Comparison of ENCODE assay signal across 16 cellular contexts in genomic region chr3:10390641-10391373, GRCh38.
"Had no signal": no experiment of that assay in that cellular context is flagged by ENCODE, and none has a peak within 500 bp of the region (broad histone marks: within the 10 kb centered on the region; RNA-seq: fewer than 3 reads in every experiment).

No MANE protein-coding gene starts in this region.

- H3K4me1 Mint-ChIP-seq: neural crest cell had no signal

- H3K9me3 ChIP-seq: colonic mucosa had no signal

- H3K27ac ChIP-seq: colonic mucosa, gastroesophageal sphincter, left ventricle myocardium inferior, ovary had no signal

- ATAC-seq: gastroesophageal sphincter, WTC11 had no signal

- H3K4me3 Mint-ChIP-seq: activated CD4-positive, alpha-beta T cell treated with anti-CD3 and anti-CD28 coated beads, Interleukin-2, amount 10 ng/mL, durations not matched to agents 24 days and 14 days; activated naive CD4-positive, alpha-beta T cell treated with anti-CD3 and anti-CD28 coated beads, Interleukin-2, amount 10 ng/mL, durations not matched to agents 7 days and 5 days; neural crest cell; WTC11 had no signal

- H3K9me3 Mint-ChIP-seq: activated CD4-positive, alpha-beta T cell treated with anti-CD3 and anti-CD28 coated beads, Interleukin-2, amount 10 ng/mL, durations not matched to agents 24 days and 14 days; activated naive CD4-positive, alpha-beta T cell treated with anti-CD3 and anti-CD28 coated beads, Interleukin-2, amount 10 ng/mL, durations not matched to agents 7 days and 5 days; activated T-helper 2 cell treated with anti-CD3 and anti-CD28 coated beads, Interferon-gamma antibody, Interleukin-2, Interleukin-4, amounts not matched to agents 10 μg/mL and 5 μg/mL and 100 μg/mL, durations not matched to agents 14 hours and 24 hours and 36 hours; neural crest cell had no signal

- H3K4me1 ChIP-seq: colonic mucosa, gastroesophageal sphincter, left ventricle myocardium inferior had no signal

- H3K36me3 Mint-ChIP-seq: activated naive CD4-positive, alpha-beta T cell treated with anti-CD3 and anti-CD28 coated beads, Interleukin-2, amount 10 ng/mL, durations not matched to agents 7 days and 5 days had no signal

- H3K27ac Mint-ChIP-seq: activated CD4-positive, alpha-beta T cell treated with anti-CD3 and anti-CD28 coated beads, Interleukin-2, amount 10 ng/mL, durations not matched to agents 24 days and 14 days; activated naive CD4-positive, alpha-beta T cell treated with anti-CD3 and anti-CD28 coated beads, Interleukin-2, amount 10 ng/mL, durations not matched to agents 7 days and 5 days; activated T-helper 2 cell treated with anti-CD3 and anti-CD28 coated beads, Interferon-gamma antibody, Interleukin-2, Interleukin-4, amounts not matched to agents 10 μg/mL and 5 μg/mL and 100 μg/mL, durations not matched to agents 14 hours and 24 hours and 36 hours; T-helper 17 cell; WTC11 had no signal

- H3K27me3 Mint-ChIP-seq: activated CD4-positive, alpha-beta T cell treated with anti-CD3 and anti-CD28 coated beads, Interleukin-2, amount 10 ng/mL, durations not matched to agents 24 days and 14 days had no signal

- H3K4me3 ChIP-seq: colonic mucosa, gastroesophageal sphincter, left ventricle myocardium inferior, ovary, tibial nerve had no signal

- FAIRE-seq: kidney had no signal

- DNase-seq: activated CD4-positive, alpha-beta T cell treated with anti-CD3 and anti-CD28 coated beads, Interleukin-2, amount 10 ng/mL, durations not matched to agents 24 days and 14 days; activated T-cell treated with anti-CD3 and anti-CD28 coated beads for 4 hours; colonic mucosa; effector CD8-positive, alpha-beta T cell; kidney; left ventricle myocardium inferior; mesenchymal stem cell; ovary; retina; T-helper 17 cell had no signal

- H3K36me3 ChIP-seq: colonic mucosa, gastroesophageal sphincter, left ventricle myocardium inferior, ovary had no signal

- H3K27me3 ChIP-seq: colonic mucosa, ovary, tibial nerve had no signal
